Comparison of ENCODE assay signal across 14 cellular contexts in the genomic region with DNA sequence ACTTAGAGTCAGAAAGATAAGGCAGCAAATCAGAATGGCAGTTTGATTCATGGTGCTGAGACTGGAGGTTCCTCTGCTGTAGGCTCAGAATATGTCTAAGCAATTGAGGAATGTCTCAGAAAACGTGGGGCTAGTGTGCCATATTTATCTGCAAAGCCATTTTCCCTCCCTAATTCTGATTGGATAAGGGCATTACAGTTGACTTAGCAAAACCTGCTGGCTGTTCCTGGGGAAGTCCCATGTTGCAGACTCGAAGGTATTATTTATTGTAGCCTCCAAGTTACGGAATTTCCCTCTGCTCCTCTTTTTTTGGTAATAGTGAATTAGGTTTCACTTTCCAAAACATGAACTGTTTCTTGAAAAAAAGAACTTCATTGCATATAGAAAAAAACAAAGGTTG. TPM values are rescaled to one million over a fixed set of nuclear protein-coding genes. Genes with fewer than 3 reads are reported as not detected.
A peak's percentile ranks its signal among the peaks of the same experiment; 100 is the strongest.
DNase-seq lines count a peak whose midpoint lies in the region; ATAC-seq and TF ChIP-seq lines count a peak whose summit lies in the region.
"Had no signal": no experiment of that assay in that cellular context is flagged by ENCODE, and none has a peak within 500 bp of the region (broad histone marks: within the 10 kb centered on the region; RNA-seq: fewer than 3 reads in every experiment).

TSS of gene CXCL10 (minus strand) at position 117 of the 400 bp plus-strand sequence. CDS start at position 51, 66 bp downstream.

- no peak for TF ChIP-seq CTCF in fibroblast of villous mesenchyme (IDR thresholded peaks at IDR 0.05; ENCODE audit: insufficient read depth, low read depth, low read length)

- peak within 1 kb of the TSS; percentile 31 to 44 for H3K4me3 Mint-ChIP-seq in activated T-cell treated with anti-CD3 and anti-CD28 coated beads, Interleukin-2, amount 50 U/mL, for 72 hours
- H3K4me3 Mint-ChIP-seq in T-helper 17 cell: peak within 1 kb of the TSS; percentile 25

- no peaks in the 10 kb centered on the region for H3K9me3 ChIP-seq in T-helper 17 cell (ENCODE audit: control insufficient read depth, low read length, poor library complexity, severe bottlenecking)
- H3K9me3 ChIP-seq: neutrophil had no signal

- no peaks in the 10 kb centered on the region for H3K9me3 Mint-ChIP-seq in activated T-cell treated with anti-CD3 and anti-CD28 coated beads, Interleukin-2, amount 50 U/mL, for 72 hours

- no peak within 1 kb of the TSS for H3K27ac Mint-ChIP-seq in activated T-cell treated with anti-CD3 and anti-CD28 coated beads, Interleukin-2, amount 50 U/mL, for 72 hours
- H3K27ac Mint-ChIP-seq in T-helper 17 cell: peak within 1 kb of the TSS; percentile 86

- no peak for DNase-seq in activated T-cell treated with anti-CD3 and anti-CD28 coated beads, Interleukin-2, amount 50 U/mL, for 72 hours
- DNase-seq in activated T-cell treated with anti-CD3 and anti-CD28 coated beads for 4 hours (no peak), T-helper 17 cell (no peak), fibroblast of villous mesenchyme (ENCODE audit: low read depth) (peak; percentile 30), C1 segment of cervical spinal cord (lab: John Stamatoyannopoulos, UW) (no peak), nucleus accumbens (lab: John Stamatoyannopoulos, UW) (no peak)
- DNase-seq in stimulated activated naive CD8-positive, alpha-beta T cell treated with anti-CD3 and anti-CD28 coated beads, Interleukin-15, Interleukin-2, amounts not matched to agents 100 U/mL and 50 U/mL, for 24 hours: no peak
- DNase-seq: DND-41, foreskin melanocyte, kidney glomerular epithelial cell, RPMI8226 had no signal

- no peak within 1 kb of the TSS for H3K4me3 ChIP-seq in fibroblast of villous mesenchyme (ENCODE audit: low read depth, low read length)

- ATAC-seq in activated T-cell treated with anti-CD3 and anti-CD28 coated beads, Interleukin-2, amount 50 U/mL, for 72 hours (replicated peaks in 1 of 2): no peak
- ATAC-seq in T-helper 17 cell (peak; percentile 78), HG02852 (IDR thresholded peaks at IDR 0.05; ENCODE audit: unreplicated experiment) (no peak)
- peak; percentile 47 for ATAC-seq in stimulated activated naive CD8-positive, alpha-beta T cell treated with anti-CD3 and anti-CD28 coated beads, Interleukin-15, Interleukin-2, amounts not matched to agents 100 U/mL and 50 U/mL, for 24 hours

- H3K27me3 Mint-ChIP-seq in activated T-cell treated with anti-CD3 and anti-CD28 coated beads, Interleukin-2, amount 50 U/mL, for 72 hours (ENCODE audit: low read depth): peaks cover 32% of the 10 kb centered on the region
- H3K27me3 Mint-ChIP-seq in T-helper 17 cell: no peaks in the 10 kb centered on the region

- H3K4me1 Mint-ChIP-seq in activated T-cell treated with anti-CD3 and anti-CD28 coated beads, Interleukin-2, amount 50 U/mL, for 72 hours (ENCODE audit: low read depth): peaks cover 32% of the 10 kb centered on the region
- peaks cover 19% of the 10 kb centered on the region for H3K4me1 Mint-ChIP-seq in T-helper 17 cell

- no peaks in the 10 kb centered on the region for H3K36me3 Mint-ChIP-seq in activated T-cell treated with anti-CD3 and anti-CD28 coated beads, Interleukin-2, amount 50 U/mL, for 72 hours (ENCODE audit: insufficient read depth in 2 of 2)
- H3K36me3 Mint-ChIP-seq in T-helper 17 cell (ENCODE audit: low read depth): peaks cover 2% of the 10 kb centered on the region

RNA-seq across cellular contexts. Expression of gene CXCL10, which starts in this region (rescaled TPM):
- 1 to 10 TPM in 1 of 2 donors, under 1 TPM in 1; 0.62 to 2.9 TPM for total RNA-seq in activated T-cell treated with anti-CD3 and anti-CD28 coated beads, Interleukin-2, amount 50 U/mL, for 72 hours
- total RNA-seq in T-helper 17 cell: not detected
- total RNA-seq in fibroblast of villous mesenchyme: under 0.01 and 0.86 TPM in 2 replicates
- total RNA-seq: chondrocyte had no signal

Comparison
In these comparisons a context has a peak if more than half of its experiments do, and no peak if none do; other contexts are left out.
1. Peak in ATAC-seq in T-helper 17 cell; RNA of the gene not detected or under 1 TPM.
2. Peak in DNase-seq in fibroblast of villous mesenchyme; RNA of the gene not detected or under 1 TPM.